8 cellular contexts compared by ENCODE assay signal in genomic region chr1:243727503-243728191, GRCh38.
DNase-seq lines count a peak whose midpoint lies in the region; ATAC-seq, FAIRE-seq and TF ChIP-seq lines count a peak whose summit lies in the region.
"Had no signal": no experiment of that assay in that cellular context is flagged by ENCODE, and none has a peak within 500 bp of the region (broad histone marks: within the 10 kb centered on the region; RNA-seq: fewer than 3 reads in every experiment).

No MANE protein-coding gene starts in this region.

- peaks cover 6 to 30% (median 15%) of the 10 kb centered on the region in 4 donors for H3K4me1 ChIP-seq in upper lobe of left lung

- no peaks in the 10 kb centered on the region for H3K27me3 ChIP-seq in upper lobe of left lung
- H3K27me3 ChIP-seq: ascending aorta had no signal

- TF ChIP-seq CTCF in NB4 (IDR thresholded peaks at IDR 0.05; ENCODE audit: low read depth, low read length) (no peak), upper lobe of left lung (IDR thresholded peaks at IDR 0.05) (no peak)

- ATAC-seq in HG02885 (IDR thresholded peaks at IDR 0.05; ENCODE audit: poor library complexity, unreplicated experiment) (peak; percentile 83), upper lobe of left lung (ENCODE audit: low FRiP score in 2 of 2) (peak in 1 of 2 donors; percentile 59)
- no peak for ATAC-seq in stimulated activated effector memory CD8-positive, alpha-beta T cell treated with anti-CD3 and anti-CD28 coated beads, Interleukin-12 subunit alpha, Interleukin-12 subunit beta, amount 100 ng/mL, for 72 hours

- no peaks in the 10 kb centered on the region for H3K36me3 Mint-ChIP-seq in stimulated activated effector memory CD8-positive, alpha-beta T cell treated with anti-CD3 and anti-CD28 coated beads, Interleukin-12 subunit alpha, Interleukin-12 subunit beta, amount 100 ng/mL, for 72 hours

- H3K36me3 ChIP-seq in upper lobe of left lung: no peaks in the 10 kb centered on the region
- H3K36me3 ChIP-seq: ascending aorta had no signal

- no peak for TF ChIP-seq EP300 in upper lobe of left lung (IDR thresholded peaks at IDR 0.05)

- peak; percentile 8 for DNase-seq in GM19239 (ENCODE audit: insufficient read length, low spot score)
- peak; percentile 87 for DNase-seq in NB4 (ENCODE audit: low read depth)
- no peak for DNase-seq in upper lobe of left lung
- DNase-seq in stimulated activated effector memory CD8-positive, alpha-beta T cell treated with anti-CD3 and anti-CD28 coated beads, Interleukin-12 subunit alpha, Interleukin-12 subunit beta, amount 100 ng/mL, for 72 hours (ENCODE audit: low spot score in 2 of 2): no peak
- DNase-seq in NCI-H748 treated with DMSO at 0.1 percent for 48 hours (lab: John Stamatoyannopoulos, UW): no peak
- DNase-seq in NCI-H524 treated with DMSO at 0.1 percent for 48 hours (lab: John Stamatoyannopoulos, UW): no peak

- peak; percentile 71 for FAIRE-seq in GM19239 (lab: Jason Lieb, UNC)

- H3K9me3 ChIP-seq in upper lobe of left lung: no peaks in the 10 kb centered on the region
- H3K9me3 ChIP-seq: ascending aorta had no signal

- no peak overlapping the region for H3K27ac Mint-ChIP-seq in stimulated activated effector memory CD8-positive, alpha-beta T cell treated with anti-CD3 and anti-CD28 coated beads, Interleukin-12 subunit alpha, Interleukin-12 subunit beta, amount 100 ng/mL, for 72 hours

- no peak overlapping the region for H3K4me3 Mint-ChIP-seq in stimulated activated effector memory CD8-positive, alpha-beta T cell treated with anti-CD3 and anti-CD28 coated beads, Interleukin-12 subunit alpha, Interleukin-12 subunit beta, amount 100 ng/mL, for 72 hours

- H3K4me3 ChIP-seq in NB4 (ENCODE audit: low read depth, low read length) (peak overlapping the region; percentile 37), upper lobe of left lung (no peak overlapping the region)
- H3K4me3 ChIP-seq: ascending aorta had no signal

- TF ChIP-seq POLR2A in NB4 (IDR thresholded peaks at IDR 0.05; ENCODE audit: extremely low read depth, insufficient read length): no peak
- no peak for TF ChIP-seq POLR2A in upper lobe of left lung (IDR thresholded peaks at IDR 0.05)

- H3K9me3 Mint-ChIP-seq in stimulated activated effector memory CD8-positive, alpha-beta T cell treated with anti-CD3 and anti-CD28 coated beads, Interleukin-12 subunit alpha, Interleukin-12 subunit beta, amount 100 ng/mL, for 72 hours: no peaks in the 10 kb centered on the region

- H3K27ac ChIP-seq in upper lobe of left lung: peak overlapping the region in 3 of 4 donors; percentile 47 to 70 (median 56)
- H3K27ac ChIP-seq: ascending aorta had no signal

- 83 to 88% methylated on average over 4 of the region's 4 CpGs for WGBS in upper lobe of left lung, 2 donors

- peaks cover 36% of the 10 kb centered on the region for H3K4me1 Mint-ChIP-seq in stimulated activated effector memory CD8-positive, alpha-beta T cell treated with anti-CD3 and anti-CD28 coated beads, Interleukin-12 subunit alpha, Interleukin-12 subunit beta, amount 100 ng/mL, for 72 hours

Comparison
In these comparisons a context has a peak if more than half of its experiments do, and no peak if none do; other contexts are left out.
1. DNase-seq: peak in GM19239 (single experiment) and NB4 (single experiment); none in upper lobe of left lung (0 of 2), stimulated activated effector memory CD8-positive, alpha-beta T cell treated with anti-CD3 and anti-CD28 coated beads, Interleukin-12 subunit alpha, Interleukin-12 subunit beta, amount 100 ng/mL, for 72 hours (0 of 2), NCI-H748 treated with DMSO at 0.1 percent for 48 hours (single experiment) and NCI-H524 treated with DMSO at 0.1 percent for 48 hours (single experiment).